ENCODE assay signal across 1 cellular context in the genomic region with DNA sequence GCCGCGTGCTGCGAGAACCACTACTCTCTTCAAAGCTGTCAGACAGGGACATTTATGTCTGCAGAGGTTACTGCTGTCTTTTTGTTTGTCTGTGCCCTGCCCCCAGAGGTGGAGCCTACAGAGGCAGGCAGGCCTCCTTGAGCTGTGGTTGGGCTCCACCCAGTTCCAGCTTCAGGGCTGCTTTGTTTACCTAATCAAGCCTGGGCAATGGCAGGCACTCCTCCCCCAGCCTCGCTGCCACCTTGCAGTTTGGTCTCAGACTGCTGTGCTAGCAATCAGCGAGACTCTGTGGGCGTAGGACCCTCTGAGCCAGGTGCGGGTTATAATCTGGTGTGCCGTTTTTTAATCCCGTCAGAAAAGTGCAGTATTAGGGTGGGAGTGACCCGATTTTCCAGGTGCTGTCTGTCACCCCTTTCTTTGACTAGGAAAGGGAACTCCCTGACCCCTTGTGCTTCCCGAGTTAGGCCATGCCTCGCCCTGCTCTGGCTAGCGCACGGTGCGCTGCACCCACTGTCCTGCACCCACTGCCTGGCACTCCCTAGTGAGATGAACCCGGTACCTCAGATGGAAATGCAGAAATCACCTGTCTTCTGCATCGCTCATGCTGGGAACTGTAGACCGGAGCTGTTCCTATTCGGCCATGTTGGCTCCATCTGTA.
TF ChIP-seq lines count a peak whose summit lies in the region.
"Not testable (repeated sequence)": the region's sequence is repeated elsewhere in the genome, so short reads cannot be mapped to it uniquely, and the experiment has no call there.

No MANE protein-coding gene starts in this region.

TF ChIP-seq in HepG2, 621 proteins besides CTCF, POLR2A, EP300 and RAD21 (continued from another document):
- TF ChIP-seq ZNF281 (CRISPR knock-in tag; IDR thresholded peaks at IDR 0.05; ENCODE audit: borderline replicate concordance) (peak; percentile 57; the same call in 1 of the 2 replicates), SP5 (CRISPR knock-in tag; IDR thresholded peaks at IDR 0.05; ENCODE audit: borderline replicate concordance, low read depth) (peak; percentile 22; the same call in 1 of the 2 replicates), FOXA3 (CRISPR knock-in tag; IDR thresholded peaks at IDR 0.05) (peak; percentile 21; the same call in 1 of the 2 replicates), FOXA1 (CRISPR knock-in tag; IDR thresholded peaks at IDR 0.05) (peak; percentile 72), GATAD2A (CRISPR knock-in tag; IDR thresholded peaks at IDR 0.05) (0 out of 2 replicates have a peak, but pooled peaks have one; percentile 14), SALL1 (CRISPR knock-in tag; IDR thresholded peaks at IDR 0.05) (peak; percentile 29; the same call in 1 of the 2 replicates), ZNF292 (CRISPR knock-in tag; IDR thresholded peaks at IDR 0.05; ENCODE audit: borderline replicate concordance, low read depth) (peak; percentile 73; the same call in 1 of the 2 replicates), ZNF687 (CRISPR knock-in tag; IDR thresholded peaks at IDR 0.05) (peak; percentile 33), SAP130 (CRISPR knock-in tag; IDR thresholded peaks at IDR 0.05; ENCODE audit: low read depth) (0 out of 2 replicates have a peak, but pooled peaks have one; percentile 17)
- TF ChIP-seq FOXA1 (IDR thresholded peaks at IDR 0.05) = not testable (repeated sequence)
